ENCODE assay signal across 8 cellular contexts in the genomic region with DNA sequence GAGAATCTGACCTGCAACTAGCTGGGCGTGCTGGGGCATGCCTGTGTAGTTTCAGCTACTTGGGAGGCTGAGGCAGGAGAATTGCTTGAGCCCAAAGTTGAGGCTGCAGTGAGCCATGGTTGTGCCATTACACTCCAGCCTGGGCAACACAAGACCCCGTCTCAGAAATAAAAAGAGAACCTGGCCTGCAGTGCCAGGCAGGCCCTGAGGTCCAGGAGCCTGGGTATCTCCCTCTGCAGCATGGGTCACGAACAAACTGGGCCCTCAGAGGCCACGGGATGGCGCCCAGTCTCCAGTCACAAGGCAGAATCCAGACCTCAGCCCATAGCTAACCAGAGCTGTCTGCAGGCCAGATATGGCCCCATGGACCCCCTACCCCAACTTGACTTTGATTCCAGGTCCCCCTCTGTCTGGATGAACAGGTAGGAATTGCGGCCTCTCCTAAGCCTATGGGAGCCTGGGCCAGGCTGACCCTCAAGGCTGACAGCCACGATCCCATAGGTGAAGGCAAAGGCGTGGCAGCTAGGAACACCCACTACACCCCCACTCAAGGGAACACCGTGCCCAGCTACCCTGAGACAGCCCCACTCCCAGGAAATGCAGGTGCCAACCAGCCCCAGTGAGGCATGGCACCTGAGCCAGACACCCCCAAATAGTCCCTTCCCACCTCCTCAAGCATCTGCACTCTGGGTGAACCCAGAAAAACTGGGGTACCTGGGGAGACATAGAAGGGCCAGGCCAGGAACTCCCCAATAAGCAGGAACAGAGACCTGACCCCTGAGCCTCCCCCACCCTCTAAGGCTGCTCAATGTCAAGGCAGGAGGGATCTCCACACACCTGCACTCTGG. TPM values are rescaled to one million over a fixed set of nuclear protein-coding genes. Genes with fewer than 3 reads are reported as not detected.
DNase-seq lines count a peak whose midpoint lies in the region; ATAC-seq, FAIRE-seq and TF ChIP-seq lines count a peak whose summit lies in the region.

No MANE protein-coding gene starts in this region.

- CTCF ChIA-PET in activated CD4-positive, alpha-beta T cell treated with anti-CD3 and anti-CD28 coated beads for 36 hours (lab: Charles Lee), result interaction anchor here (0.7 to 2.9 kb wide), 4 partner anchors 32 to 139 kb away, joined by 3 to 12 read pairs (median 8); no protein-coding TSS in a partner anchor

- H3K4me3 Mint-ChIP-seq in CD4-positive, CD25-positive, alpha-beta regulatory T cell, result peak overlapping the region; percentile 97 to 100 (median 98)
- H3K4me3 Mint-ChIP-seq in HFFc6 (peak overlapping the region; percentile 96), natural killer cell (peak overlapping the region; percentile 92)
- H3K4me3 Mint-ChIP-seq in activated CD4-positive, alpha-beta T cell treated with anti-CD3 and anti-CD28 coated beads for 36 hours, result peak overlapping the region; percentile 100

- H3K4me3 ChIP-seq in CD4-positive, CD25-positive, alpha-beta regulatory T cell (ENCODE audit: low read depth, low read length), result peak overlapping the region; percentile 98

- H3K36me3 ChIP-seq in CD4-positive, CD25-positive, alpha-beta regulatory T cell (ENCODE audit: control insufficient read depth, insufficient read depth, low read length), result peaks cover 43% of the 10 kb centered on the region

- TF ChIP-seq CTCF in HFFc6 (IDR thresholded peaks at IDR 0.05) (peak; percentile 13; the same call in 1 of the 2 replicates), natural killer cell (IDR thresholded peaks at IDR 0.05) (no peak), D721Med (IDR thresholded peaks at IDR 0.05; ENCODE audit: insufficient read depth, missing control alignments) (no peak)

- H3K27ac ChIP-seq in CD4-positive, CD25-positive, alpha-beta regulatory T cell (ENCODE audit: insufficient read depth, low read length, poor library complexity, severe bottlenecking), result peak overlapping the region; percentile 96

- no peaks in the 10 kb centered on the region for H3K27me3 ChIP-seq in CD4-positive, CD25-positive, alpha-beta regulatory T cell (ENCODE audit: control insufficient read depth, insufficient read depth, low read length)

- FAIRE-seq in D721Med (lab: Jason Lieb, UNC), result no peak

- intact Hi-C loops in activated CD4-positive, alpha-beta T cell treated with anti-CD3 and anti-CD28 coated beads for 36 hours (cut with DNase I, micrococcal nuclease), result no loop called here
- intact Hi-C loops in natural killer cell (cut with micrococcal nuclease), result no loop called here

- peaks cover 0 to 8% (median 0%) of the 10 kb centered on the region in 7 donors for H3K9me3 Mint-ChIP-seq in CD4-positive, CD25-positive, alpha-beta regulatory T cell
- H3K9me3 Mint-ChIP-seq in HFFc6 (peaks cover 25% of the 10 kb centered on the region), natural killer cell (no peaks in the 10 kb centered on the region)
- H3K9me3 Mint-ChIP-seq in activated CD4-positive, alpha-beta T cell treated with anti-CD3 and anti-CD28 coated beads for 36 hours (ENCODE audit: low read depth), result no peaks in the 10 kb centered on the region

- H3K4me1 ChIP-seq in CD4-positive, CD25-positive, alpha-beta regulatory T cell (ENCODE audit: control insufficient read depth, insufficient read depth, low read length, poor library complexity, severe bottlenecking), result peaks cover 38% of the 10 kb centered on the region

- peak in 2 of 3 donors; percentile 40 to 65 for DNase-seq in CD4-positive, CD25-positive, alpha-beta regulatory T cell
- no peak for DNase-seq in HFFc6
- DNase-seq in activated CD4-positive, alpha-beta T cell treated with anti-CD3 and anti-CD28 coated beads for 36 hours, result peak; percentile 61
- peak; percentile 66 to 75 for DNase-seq in erythroblast (lab: John Stamatoyannopoulos, UW)
- no peak for DNase-seq in natural killer cell
- DNase-seq in D721Med (ENCODE audit: insufficient read length, low spot score), result no peak

- no peak for ATAC-seq in CD4-positive, CD25-positive, alpha-beta regulatory T cell (ENCODE audit: low read depth in 2 of 2)
- ATAC-seq in activated CD4-positive, alpha-beta T cell treated with anti-CD3 and anti-CD28 coated beads for 36 hours, result peak; percentile 1
- ATAC-seq in natural killer cell, result no peak
- ATAC-seq in GM19395 (IDR thresholded peaks at IDR 0.05; ENCODE audit: unreplicated experiment), result no peak
- no peak for ATAC-seq in GM21526 (IDR thresholded peaks at IDR 0.05; ENCODE audit: low FRiP score, unreplicated experiment)

- peaks cover 34% of the 10 kb centered on the region for H3K36me3 Mint-ChIP-seq in CD4-positive, CD25-positive, alpha-beta regulatory T cell
- H3K36me3 Mint-ChIP-seq in HFFc6 (ENCODE audit: low read depth) (peaks cover 48% of the 10 kb centered on the region), natural killer cell (peaks cover 15% of the 10 kb centered on the region)
- peaks cover 56% of the 10 kb centered on the region for H3K36me3 Mint-ChIP-seq in activated CD4-positive, alpha-beta T cell treated with anti-CD3 and anti-CD28 coated beads for 36 hours (ENCODE audit: low read depth)

- H3K4me1 Mint-ChIP-seq in CD4-positive, CD25-positive, alpha-beta regulatory T cell, result peaks cover 6 to 48% (median 24%) of the 10 kb centered on the region in 4 donors
- H3K4me1 Mint-ChIP-seq in HFFc6 (ENCODE audit: low read depth) (peaks cover 29% of the 10 kb centered on the region), natural killer cell (peaks cover 42 to 51% of the 10 kb centered on the region in 2 donors)
- peaks cover 16% of the 10 kb centered on the region for H3K4me1 Mint-ChIP-seq in activated CD4-positive, alpha-beta T cell treated with anti-CD3 and anti-CD28 coated beads for 36 hours

- peaks cover 7% of the 10 kb centered on the region for H3K27me3 Mint-ChIP-seq in CD4-positive, CD25-positive, alpha-beta regulatory T cell
- H3K27me3 Mint-ChIP-seq in HFFc6 (ENCODE audit: insufficient read depth) (peaks cover 74% of the 10 kb centered on the region), natural killer cell (ENCODE audit: low read depth in 2 of 2) (no peaks in the 10 kb centered on the region)
- H3K27me3 Mint-ChIP-seq in activated CD4-positive, alpha-beta T cell treated with anti-CD3 and anti-CD28 coated beads for 36 hours, result no peaks in the 10 kb centered on the region

- H3K9me3 ChIP-seq in CD4-positive, CD25-positive, alpha-beta regulatory T cell (ENCODE audit: control insufficient read depth in 2 of 2, low read length in 2 of 2), result no peaks in the 10 kb centered on the region

- H3K27ac Mint-ChIP-seq in CD4-positive, CD25-positive, alpha-beta regulatory T cell, result peak overlapping the region; percentile 67 to 97 (median 83)
- H3K27ac Mint-ChIP-seq in HFFc6 (peak overlapping the region; percentile 95), natural killer cell (peak overlapping the region; percentile 95)
- peak overlapping the region; percentile 79 for H3K27ac Mint-ChIP-seq in activated CD4-positive, alpha-beta T cell treated with anti-CD3 and anti-CD28 coated beads for 36 hours

- peak; percentile 80 for TF ChIP-seq POLR2A in erythroblast (IDR thresholded peaks at IDR 0.05; ENCODE audit: low read length)

- POLR2A ChIA-PET in activated CD4-positive, alpha-beta T cell treated with anti-CD3 and anti-CD28 coated beads for 36 hours (lab: Charles Lee), result interaction anchor here (0.8 kb wide), 1 partner anchor 23 kb away, joined by 3 read pairs; no protein-coding TSS in a partner anchor

RNA-seq across cellular contexts. Expression of a gene that starts 4.0 kb away (rescaled TPM):
- 4,658 TPM for total RNA-seq in CD4-positive, CD25-positive, alpha-beta regulatory T cell
- polyA plus RNA-seq in CD4-positive, CD25-positive, alpha-beta regulatory T cell, result over 10,000 TPM; 15,124 to 22,941 (median 18,492) TPM
- total RNA-seq in HFFc6 (2021; fragmentation: NEBNext Ultra II Directional; extraction: Animal tissue kit (Norgen Biotek cat#: 25700)), result over 10,000 TPM in 5 of 6 experiments, 1,000 to 10,000 TPM in 1; 9,852 to 14,845 (median 13,380) TPM
- over 10,000 TPM in 1 of 2 experiments, 1,000 to 10,000 TPM in 1; 9,205 to 11,516 TPM for total RNA-seq in activated CD4-positive, alpha-beta T cell treated with anti-CD3 and anti-CD28 coated beads for 36 hours
- 1,000 to 10,000 TPM; 4,992 to 6,299 (median 6,160) TPM for total RNA-seq in natural killer cell

RNA-seq across cellular contexts. Expression of a gene that starts 12.8 kb away (rescaled TPM):
- total RNA-seq in CD4-positive, CD25-positive, alpha-beta regulatory T cell, result 10.7 TPM
- 1 to 10 TPM in 2 of 4 donors, under 1 TPM in 2; 0.74 to 1.3 (median 1.1) TPM for polyA plus RNA-seq in CD4-positive, CD25-positive, alpha-beta regulatory T cell
- total RNA-seq in HFFc6 (2021; fragmentation: NEBNext Ultra II Directional; extraction: Animal tissue kit (Norgen Biotek cat#: 25700)), result 10 to 100 TPM; 17.9 to 24.4 (median 20.0) TPM
- 1 to 10 TPM; 8.5 to 9.1 TPM for total RNA-seq in activated CD4-positive, alpha-beta T cell treated with anti-CD3 and anti-CD28 coated beads for 36 hours
- total RNA-seq in natural killer cell, result 10 to 100 TPM; 12.5 to 15.8 (median 12.8) TPM

Comparison
In these comparisons a context has a peak if more than half of its experiments do, and no peak if none do; other contexts are left out.
1. DNase-seq: peak in CD4-positive, CD25-positive, alpha-beta regulatory T cell (2 of 3), activated CD4-positive, alpha-beta T cell treated with anti-CD3 and anti-CD28 coated beads for 36 hours (single experiment) and erythroblast (2 of 2); none in HFFc6 (single experiment), natural killer cell (single experiment) and D721Med (single experiment).
2. Peak in every context shown above with its lines, with median percentiles within 50 percentile points of each other: H3K27ac Mint-ChIP-seq and H3K4me3 Mint-ChIP-seq.